ENCODE assay signal across 1 cellular context in the genomic region with DNA sequence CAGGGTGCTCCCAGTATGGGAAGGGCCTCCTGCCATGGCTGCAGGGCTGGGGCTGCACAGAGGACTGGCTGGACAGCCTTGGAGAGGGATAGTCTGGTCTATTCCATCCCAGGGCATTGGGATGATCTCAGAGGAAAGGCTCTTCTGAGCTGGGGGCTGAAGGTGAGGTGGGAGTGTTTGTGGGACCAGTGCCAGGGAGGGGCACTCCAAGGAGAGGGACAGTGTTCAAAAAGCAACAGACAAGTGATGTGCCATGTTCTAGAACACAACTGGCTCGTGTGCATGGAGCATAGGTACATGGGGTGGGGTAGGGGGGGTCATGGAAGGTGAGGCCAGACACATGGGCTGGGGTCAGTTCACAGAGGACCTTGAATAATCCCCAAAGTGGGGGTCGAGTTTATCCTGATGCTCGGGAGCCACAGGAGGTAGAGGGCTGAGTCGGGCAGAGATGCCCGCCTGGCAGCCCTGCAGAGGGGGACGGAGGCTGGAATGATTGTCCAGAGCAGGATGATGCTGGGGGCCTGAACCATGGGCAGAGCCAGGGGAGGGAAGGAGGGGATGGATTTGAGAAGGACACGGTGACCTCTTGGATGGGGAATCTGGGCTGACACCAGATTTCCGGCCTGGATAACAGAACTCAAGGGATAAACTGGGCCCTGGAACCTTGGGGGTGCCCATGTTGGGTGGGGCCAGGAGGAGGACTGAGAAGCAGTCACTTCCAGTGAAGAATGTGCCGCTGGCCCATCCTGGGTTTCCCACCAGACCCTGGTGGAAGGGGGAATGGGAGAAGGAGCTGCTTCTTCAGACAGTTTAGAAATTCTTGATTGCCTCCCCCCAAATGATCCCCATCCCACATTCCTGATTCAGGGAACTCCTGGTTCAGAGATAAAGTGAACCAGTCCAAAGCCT.
TF ChIP-seq lines count a peak whose summit lies in the region.

No MANE protein-coding gene starts in this region.

TF ChIP-seq in GM23338, 12 proteins besides CTCF, POLR2A, EP300 and RAD21 (continued from another document):
- TF ChIP-seq ZNF331 (CRISPR knock-in tag; IDR thresholded peaks at IDR 0.05; ENCODE audit: low read depth), result no peak
- TF ChIP-seq, protein P1, sequence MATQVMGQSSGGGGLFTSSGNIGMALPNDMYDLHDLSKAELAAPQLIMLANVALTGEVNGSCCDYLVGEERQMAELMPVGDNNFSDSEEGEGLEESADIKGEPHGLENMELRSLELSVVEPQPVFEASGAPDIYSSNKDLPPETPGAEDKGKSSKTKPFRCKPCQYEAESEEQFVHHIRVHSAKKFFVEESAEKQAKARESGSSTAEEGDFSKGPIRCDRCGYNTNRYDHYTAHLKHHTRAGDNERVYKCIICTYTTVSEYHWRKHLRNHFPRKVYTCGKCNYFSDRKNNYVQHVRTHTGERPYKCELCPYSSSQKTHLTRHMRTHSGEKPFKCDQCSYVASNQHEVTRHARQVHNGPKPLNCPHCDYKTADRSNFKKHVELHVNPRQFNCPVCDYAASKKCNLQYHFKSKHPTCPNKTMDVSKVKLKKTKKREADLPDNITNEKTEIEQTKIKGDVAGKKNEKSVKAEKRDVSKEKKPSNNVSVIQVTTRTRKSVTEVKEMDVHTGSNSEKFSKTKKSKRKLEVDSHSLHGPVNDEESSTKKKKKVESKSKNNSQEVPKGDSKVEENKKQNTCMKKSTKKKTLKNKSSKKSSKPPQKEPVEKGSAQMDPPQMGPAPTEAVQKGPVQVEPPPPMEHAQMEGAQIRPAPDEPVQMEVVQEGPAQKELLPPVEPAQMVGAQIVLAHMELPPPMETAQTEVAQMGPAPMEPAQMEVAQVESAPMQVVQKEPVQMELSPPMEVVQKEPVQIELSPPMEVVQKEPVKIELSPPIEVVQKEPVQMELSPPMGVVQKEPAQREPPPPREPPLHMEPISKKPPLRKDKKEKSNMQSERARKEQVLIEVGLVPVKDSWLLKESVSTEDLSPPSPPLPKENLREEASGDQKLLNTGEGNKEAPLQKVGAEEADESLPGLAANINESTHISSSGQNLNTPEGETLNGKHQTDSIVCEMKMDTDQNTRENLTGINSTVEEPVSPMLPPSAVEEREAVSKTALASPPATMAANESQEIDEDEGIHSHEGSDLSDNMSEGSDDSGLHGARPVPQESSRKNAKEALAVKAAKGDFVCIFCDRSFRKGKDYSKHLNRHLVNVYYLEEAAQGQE (IDR thresholded peaks at IDR 0.05; ENCODE audit: unreplicated experiment), result no peak
- TF ChIP-seq, protein P2, sequence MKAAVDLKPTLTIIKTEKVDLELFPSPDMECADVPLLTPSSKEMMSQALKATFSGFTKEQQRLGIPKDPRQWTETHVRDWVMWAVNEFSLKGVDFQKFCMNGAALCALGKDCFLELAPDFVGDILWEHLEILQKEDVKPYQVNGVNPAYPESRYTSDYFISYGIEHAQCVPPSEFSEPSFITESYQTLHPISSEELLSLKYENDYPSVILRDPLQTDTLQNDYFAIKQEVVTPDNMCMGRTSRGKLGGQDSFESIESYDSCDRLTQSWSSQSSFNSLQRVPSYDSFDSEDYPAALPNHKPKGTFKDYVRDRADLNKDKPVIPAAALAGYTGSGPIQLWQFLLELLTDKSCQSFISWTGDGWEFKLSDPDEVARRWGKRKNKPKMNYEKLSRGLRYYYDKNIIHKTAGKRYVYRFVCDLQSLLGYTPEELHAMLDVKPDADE (IDR thresholded peaks at IDR 0.05), result no peak
- no peak for TF ChIP-seq ZNF114 (CRISPR knock-in tag; IDR thresholded peaks at IDR 0.05)
- TF ChIP-seq POLR2AphosphoS5 (IDR thresholded peaks at IDR 0.05; ENCODE audit: low read depth), result no peak
- no peak for TF ChIP-seq STAT1 (IDR thresholded peaks at IDR 0.05; ENCODE audit: unreplicated experiment)
- TF ChIP-seq CREB1 (CRISPR knock-in tag; IDR thresholded peaks at IDR 0.05; ENCODE audit: low read depth), result no peak
- no peak for TF ChIP-seq JUNB (IDR thresholded peaks at IDR 0.05; ENCODE audit: unreplicated experiment)
- TF ChIP-seq, protein P3, sequence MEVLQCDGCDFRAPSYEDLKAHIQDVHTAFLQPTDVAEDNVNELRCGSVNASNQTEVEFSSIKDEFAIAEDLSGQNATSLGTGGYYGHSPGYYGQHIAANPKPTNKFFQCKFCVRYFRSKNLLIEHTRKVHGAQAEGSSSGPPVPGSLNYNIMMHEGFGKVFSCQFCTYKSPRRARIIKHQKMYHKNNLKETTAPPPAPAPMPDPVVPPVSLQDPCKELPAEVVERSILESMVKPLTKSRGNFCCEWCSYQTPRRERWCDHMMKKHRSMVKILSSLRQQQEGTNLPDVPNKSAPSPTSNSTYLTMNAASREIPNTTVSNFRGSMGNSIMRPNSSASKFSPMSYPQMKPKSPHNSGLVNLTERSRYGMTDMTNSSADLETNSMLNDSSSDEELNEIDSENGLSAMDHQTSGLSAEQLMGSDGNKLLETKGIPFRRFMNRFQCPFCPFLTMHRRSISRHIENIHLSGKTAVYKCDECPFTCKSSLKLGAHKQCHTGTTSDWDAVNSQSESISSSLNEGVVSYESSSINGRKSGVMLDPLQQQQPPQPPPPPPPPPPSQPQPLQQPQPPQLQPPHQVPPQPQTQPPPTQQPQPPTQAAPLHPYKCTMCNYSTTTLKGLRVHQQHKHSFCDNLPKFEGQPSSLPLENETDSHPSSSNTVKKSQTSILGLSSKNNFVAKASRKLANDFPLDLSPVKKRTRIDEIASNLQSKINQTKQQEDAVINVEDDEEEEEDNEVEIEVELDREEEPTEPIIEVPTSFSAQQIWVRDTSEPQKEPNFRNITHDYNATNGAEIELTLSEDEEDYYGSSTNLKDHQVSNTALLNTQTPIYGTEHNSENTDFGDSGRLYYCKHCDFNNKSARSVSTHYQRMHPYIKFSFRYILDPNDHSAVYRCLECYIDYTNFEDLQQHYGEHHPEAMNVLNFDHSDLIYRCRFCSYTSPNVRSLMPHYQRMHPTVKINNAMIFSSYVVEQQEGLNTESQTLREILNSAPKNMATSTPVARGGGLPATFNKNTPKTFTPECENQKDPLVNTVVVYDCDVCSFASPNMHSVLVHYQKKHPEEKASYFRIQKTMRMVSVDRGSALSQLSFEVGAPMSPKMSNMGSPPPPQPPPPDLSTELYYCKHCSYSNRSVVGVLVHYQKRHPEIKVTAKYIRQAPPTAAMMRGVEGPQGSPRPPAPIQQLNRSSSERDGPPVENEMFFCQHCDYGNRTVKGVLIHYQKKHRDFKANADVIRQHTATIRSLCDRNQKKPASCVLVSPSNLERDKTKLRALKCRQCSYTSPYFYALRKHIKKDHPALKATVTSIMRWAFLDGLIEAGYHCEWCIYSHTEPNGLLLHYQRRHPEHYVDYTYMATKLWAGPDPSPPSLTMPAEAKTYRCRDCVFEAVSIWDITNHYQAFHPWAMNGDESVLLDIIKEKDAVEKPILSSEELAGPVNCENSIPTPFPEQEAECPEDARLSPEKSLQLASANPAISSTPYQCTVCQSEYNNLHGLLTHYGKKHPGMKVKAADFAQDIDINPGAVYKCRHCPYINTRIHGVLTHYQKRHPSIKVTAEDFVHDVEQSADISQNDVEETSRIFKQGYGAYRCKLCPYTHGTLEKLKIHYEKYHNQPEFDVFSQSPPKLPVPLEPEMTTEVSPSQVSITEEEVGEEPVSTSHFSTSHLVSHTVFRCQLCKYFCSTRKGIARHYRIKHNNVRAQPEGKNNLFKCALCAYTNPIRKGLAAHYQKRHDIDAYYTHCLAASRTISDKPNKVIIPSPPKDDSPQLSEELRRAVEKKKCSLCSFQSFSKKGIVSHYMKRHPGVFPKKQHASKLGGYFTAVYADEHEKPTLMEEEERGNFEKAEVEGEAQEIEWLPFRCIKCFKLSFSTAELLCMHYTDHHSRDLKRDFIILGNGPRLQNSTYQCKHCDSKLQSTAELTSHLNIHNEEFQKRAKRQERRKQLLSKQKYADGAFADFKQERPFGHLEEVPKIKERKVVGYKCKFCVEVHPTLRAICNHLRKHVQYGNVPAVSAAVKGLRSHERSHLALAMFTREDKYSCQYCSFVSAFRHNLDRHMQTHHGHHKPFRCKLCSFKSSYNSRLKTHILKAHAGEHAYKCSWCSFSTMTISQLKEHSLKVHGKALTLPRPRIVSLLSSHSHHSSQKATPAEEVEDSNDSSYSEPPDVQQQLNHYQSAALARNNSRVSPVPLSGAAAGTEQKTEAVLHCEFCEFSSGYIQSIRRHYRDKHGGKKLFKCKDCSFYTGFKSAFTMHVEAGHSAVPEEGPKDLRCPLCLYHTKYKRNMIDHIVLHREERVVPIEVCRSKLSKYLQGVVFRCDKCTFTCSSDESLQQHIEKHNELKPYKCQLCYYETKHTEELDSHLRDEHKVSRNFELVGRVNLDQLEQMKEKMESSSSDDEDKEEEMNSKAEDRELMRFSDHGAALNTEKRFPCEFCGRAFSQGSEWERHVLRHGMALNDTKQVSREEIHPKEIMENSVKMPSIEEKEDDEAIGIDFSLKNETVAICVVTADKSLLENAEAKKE (CRISPR knock-in tag; IDR thresholded peaks at IDR 0.05), result no peak
- no peak for TF ChIP-seq NANOG (IDR thresholded peaks at IDR 0.05; ENCODE audit: borderline replicate concordance)
